ENCODE assay signal across 8 cellular contexts in the genomic region with DNA sequence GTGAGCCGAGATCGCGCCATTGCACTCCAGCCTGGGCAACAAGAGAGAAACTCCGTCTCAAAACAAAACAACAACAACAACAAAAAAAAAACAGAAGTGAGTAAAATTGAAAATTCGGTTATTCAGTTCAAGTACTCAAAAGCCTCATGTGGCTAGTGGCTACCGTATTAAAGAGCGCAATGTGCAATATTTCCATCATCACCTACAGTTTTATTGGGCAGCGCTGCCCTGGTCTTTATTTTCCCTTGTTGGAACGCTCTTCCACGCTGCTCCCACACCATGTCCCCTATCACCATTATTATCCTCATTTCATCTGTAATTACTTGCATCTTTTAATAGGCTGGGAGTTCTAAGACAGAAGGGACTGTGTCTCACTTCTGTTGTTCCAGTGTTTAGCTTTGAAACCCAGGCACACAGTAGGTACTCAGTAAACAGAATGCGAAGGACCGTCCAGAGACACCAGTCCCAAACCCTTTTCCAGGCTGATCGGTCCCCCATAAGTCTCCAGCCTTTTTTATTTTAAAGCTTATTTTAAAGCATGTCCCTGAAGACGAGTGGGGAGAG. TPM values are rescaled to one million over a fixed set of nuclear protein-coding genes. Genes with fewer than 3 reads are reported as not detected.
DNase-seq lines count a peak whose midpoint lies in the region; ATAC-seq and TF ChIP-seq lines count a peak whose summit lies in the region.

No MANE protein-coding gene starts in this region.

- H3K23ac ChIP-seq in mesenchymal stem cell (ENCODE audit: low read length in 2 of 2), result no peak overlapping the region

- H3K18ac ChIP-seq in mesenchymal stem cell (ENCODE audit: low read depth in 1 of 2, low read length in 2 of 2), result no peak overlapping the region

- no peak for DNase-seq in HEK293T (ENCODE audit: extremely low spot score)
- DNase-seq in body of pancreas, result no peak
- no peak for DNase-seq in mesenchymal stem cell
- no peak for DNase-seq in DMS79 (lab: John Stamatoyannopoulos, UW)
- no peak for DNase-seq in stimulated activated CD4-positive, alpha-beta T cell treated with anti-CD3 and anti-CD28 coated beads, Interleukin-1b, Interleukin-23, amount 100 ng/mL, for 48 hours
- no peak for DNase-seq in HUDEP-2 (lab: John Stamatoyannopoulos, UW; ENCODE audit: unreplicated experiment in 76 of 76)

- no peak overlapping the region for H2BK12ac ChIP-seq in mesenchymal stem cell (ENCODE audit: low read length in 2 of 2)

- no peak overlapping the region for H2AFZ ChIP-seq in mesenchymal stem cell (ENCODE audit: low read depth, low read length)

- CTCF ChIA-PET in HEK293T (lab: Yijun Ruan, JAX), result interaction anchor here (1.3 kb wide), 1 partner anchor 759 kb away, joined by 3 read pairs; no protein-coding TSS in a partner anchor

- 53 to 55% methylated on average over 14 of the region's 14 CpGs for WGBS in body of pancreas, 2 donors
- WGBS in mesenchymal stem cell, result 71% methylated on average over 14 of the region's 14 CpGs

- no peak overlapping the region for H2BK15ac ChIP-seq in mesenchymal stem cell (ENCODE audit: low read depth, poor library complexity, severe bottlenecking)

- no peak overlapping the region for H2BK120ac ChIP-seq in mesenchymal stem cell (ENCODE audit: low read depth, low read length)

- TF ChIP-seq CTCF in 22Rv1 (IDR thresholded peaks at IDR 0.05), result no peak
- no peak for TF ChIP-seq CTCF in body of pancreas (IDR thresholded peaks at IDR 0.05)

- H4K91ac ChIP-seq in mesenchymal stem cell (ENCODE audit: low read length), result no peak overlapping the region

- H3K36me3 ChIP-seq in body of pancreas (replicated peaks in 1 of 2; ENCODE audit: insufficient read depth in 1 of 2, low read depth in 2 of 2) (no peaks in the 10 kb centered on the region), mesenchymal stem cell (ENCODE audit: control insufficient read depth in 1 of 2, insufficient read depth in 2 of 2, low read depth in 1 of 2, low read length in 2 of 2) (no peaks in the 10 kb centered on the region)

- H3K27me3 ChIP-seq in body of pancreas, result no peaks in the 10 kb centered on the region
- no peaks in the 10 kb centered on the region for H3K27me3 ChIP-seq in mesenchymal stem cell (ENCODE audit: control insufficient read depth in 1 of 2, insufficient read depth in 1 of 2, low read length in 2 of 2)

- POLR2A ChIA-PET in HEK293T (lab: Yijun Ruan, JAX), result interaction anchor here (0.9 to 2.7 kb wide), 12 partner anchors 8 to 341 kb away, joined by 3 to 13 read pairs (median 6); a partner anchor contains a TSS

- peak overlapping the region; percentile 29 for H4K8ac ChIP-seq in mesenchymal stem cell (ENCODE audit: low read length)

- no peak overlapping the region for H3K4ac ChIP-seq in mesenchymal stem cell (ENCODE audit: low read depth in 1 of 2, low read length in 2 of 2)

- H3K9me3 ChIP-seq in body of pancreas (no peaks in the 10 kb centered on the region), mesenchymal stem cell (ENCODE audit: control insufficient read depth, low read length) (no peaks in the 10 kb centered on the region)

- H3K27ac ChIP-seq in 22Rv1, result peak overlapping the region; percentile 78
- peak overlapping the region in 3 of 4 donors; percentile 63 to 79 (median 73) for H3K27ac ChIP-seq in body of pancreas
- peak overlapping the region; percentile 7 for H3K27ac ChIP-seq in mesenchymal stem cell (ENCODE audit: low read length, poor library complexity, severe bottlenecking)

- no peak overlapping the region for H3K14ac ChIP-seq in mesenchymal stem cell (ENCODE audit: low read length in 2 of 2)

- peak overlapping the region; percentile 32 for H3K4me2 ChIP-seq in mesenchymal stem cell (ENCODE audit: low read length, poor library complexity, severe bottlenecking)

- TF ChIP-seq POLR2A in body of pancreas (IDR thresholded peaks at IDR 0.05), result no peak

- H3K4me3 ChIP-seq in body of pancreas (peak overlapping the region; percentile 64 to 71), mesenchymal stem cell (ENCODE audit: insufficient read depth in 1 of 2, low read depth in 1 of 2, low read length in 2 of 2) (peak overlapping the region; percentile 74 to 94)

- ATAC-seq in body of pancreas, result no peak
- no peak for ATAC-seq in HG03432 (IDR thresholded peaks at IDR 0.05; ENCODE audit: unreplicated experiment)

- H2BK5ac ChIP-seq in mesenchymal stem cell (ENCODE audit: low read depth, low read length, poor library complexity, severe bottlenecking), result no peak overlapping the region

- no peak overlapping the region for H2AK5ac ChIP-seq in mesenchymal stem cell (ENCODE audit: low read length, severe bottlenecking)

- H3K79me1 ChIP-seq in mesenchymal stem cell (replicated peaks; ENCODE audit: low read length, poor library complexity, severe bottlenecking), result no peaks in the 10 kb centered on the region

- intact Hi-C loops in body of pancreas (cut with DNase I), result no loop called here

- peak overlapping the region; percentile 91 for H3K9ac ChIP-seq in mesenchymal stem cell (ENCODE audit: low read length)

- H3K4me1 ChIP-seq in body of pancreas (peaks cover 40% of the 10 kb centered on the region), mesenchymal stem cell (ENCODE audit: control insufficient read depth, insufficient read depth, low read depth, low read length) (peaks cover 4% of the 10 kb centered on the region)

TF ChIP-seq in HEK293T, 16 proteins besides CTCF, POLR2A, EP300 and RAD21:
- TF ChIP-seq, protein P1, sequence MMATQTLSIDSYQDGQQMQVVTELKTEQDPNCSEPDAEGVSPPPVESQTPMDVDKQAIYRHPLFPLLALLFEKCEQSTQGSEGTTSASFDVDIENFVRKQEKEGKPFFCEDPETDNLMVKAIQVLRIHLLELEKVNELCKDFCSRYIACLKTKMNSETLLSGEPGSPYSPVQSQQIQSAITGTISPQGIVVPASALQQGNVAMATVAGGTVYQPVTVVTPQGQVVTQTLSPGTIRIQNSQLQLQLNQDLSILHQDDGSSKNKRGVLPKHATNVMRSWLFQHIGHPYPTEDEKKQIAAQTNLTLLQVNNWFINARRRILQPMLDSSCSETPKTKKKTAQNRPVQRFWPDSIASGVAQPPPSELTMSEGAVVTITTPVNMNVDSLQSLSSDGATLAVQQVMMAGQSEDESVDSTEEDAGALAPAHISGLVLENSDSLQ (IDR thresholded peaks at IDR 0.05), result peak; percentile 59
- TF ChIP-seq LEF1 (IDR thresholded peaks at IDR 0.05; ENCODE audit: borderline replicate concordance), result no peak
- no peak for TF ChIP-seq FOXK2 (IDR thresholded peaks at IDR 0.05)

RNA-seq across cellular contexts. Expression of a gene that starts 0.4 kb away (rescaled TPM):
- 10 to 100 TPM; 10.9 to 35.8 TPM for total RNA-seq in body of pancreas
- 73.7 TPM for polyA plus RNA-seq in mesenchymal stem cell (2013, experiment 1 of 2)
- polyA plus RNA-seq in mesenchymal stem cell (2013, experiment 2 of 2), result 76.8 TPM

RNA-seq across cellular contexts. Expression of a gene that starts 12.3 kb away (rescaled TPM):
- 10 to 100 TPM; 13.0 to 27.4 TPM for total RNA-seq in body of pancreas
- 20.7 TPM for polyA plus RNA-seq in mesenchymal stem cell (2013, experiment 1 of 2)
- 21.8 TPM for polyA plus RNA-seq in mesenchymal stem cell (2013, experiment 2 of 2)

Comparison
In these comparisons a context has a peak if more than half of its experiments do, and no peak if none do; other contexts are left out.
1. H3K27ac ChIP-seq: peak in every context shown above with its lines; median percentile 78 in 22Rv1; 73 in body of pancreas; 7 in mesenchymal stem cell.